ENCODE assay signal across 1 cellular context in the genomic region with DNA sequence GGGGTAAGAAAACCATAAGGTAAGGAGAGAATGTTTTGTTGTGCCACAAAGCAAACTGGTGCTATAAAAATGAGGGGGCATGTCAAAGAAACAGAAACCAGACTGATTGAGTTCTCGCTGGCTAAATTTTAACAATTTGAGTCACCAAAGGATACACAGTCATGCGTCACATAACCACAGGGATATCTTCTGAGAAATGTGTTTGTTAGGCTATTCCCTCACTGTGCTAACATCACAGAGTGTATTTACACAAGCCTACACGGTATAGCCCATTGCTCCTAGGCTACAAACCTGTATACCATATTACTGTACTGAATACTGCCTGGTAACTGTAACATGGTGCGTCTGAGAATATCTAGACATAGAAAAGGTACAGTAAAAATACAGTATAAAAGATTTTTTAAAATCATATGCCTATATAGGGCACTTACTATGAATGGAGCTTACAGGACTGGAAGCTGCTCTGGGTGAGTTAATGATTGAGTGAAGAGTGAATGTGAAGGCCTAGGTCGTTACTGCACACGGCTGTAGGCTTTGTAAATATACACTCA.
TF ChIP-seq lines count a peak whose summit lies in the region.

No MANE protein-coding gene starts in this region.

TF ChIP-seq in HepG2, 621 proteins besides CTCF, POLR2A, EP300 and RAD21 (continued from another document):
- TF ChIP-seq, protein P1, sequence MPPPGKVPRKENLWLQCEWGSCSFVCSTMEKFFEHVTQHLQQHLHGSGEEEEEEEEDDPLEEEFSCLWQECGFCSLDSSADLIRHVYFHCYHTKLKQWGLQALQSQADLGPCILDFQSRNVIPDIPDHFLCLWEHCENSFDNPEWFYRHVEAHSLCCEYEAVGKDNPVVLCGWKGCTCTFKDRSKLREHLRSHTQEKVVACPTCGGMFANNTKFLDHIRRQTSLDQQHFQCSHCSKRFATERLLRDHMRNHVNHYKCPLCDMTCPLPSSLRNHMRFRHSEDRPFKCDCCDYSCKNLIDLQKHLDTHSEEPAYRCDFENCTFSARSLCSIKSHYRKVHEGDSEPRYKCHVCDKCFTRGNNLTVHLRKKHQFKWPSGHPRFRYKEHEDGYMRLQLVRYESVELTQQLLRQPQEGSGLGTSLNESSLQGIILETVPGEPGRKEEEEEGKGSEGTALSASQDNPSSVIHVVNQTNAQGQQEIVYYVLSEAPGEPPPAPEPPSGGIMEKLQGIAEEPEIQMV (CRISPR knock-in tag; IDR thresholded peaks at IDR 0.05; ENCODE audit: low read depth) = no peak
- TF ChIP-seq HNRNPUL1 (IDR thresholded peaks at IDR 0.05; ENCODE audit: low read depth, low read length) (peak; percentile 80; the same call in 1 of the 2 replicates), ZNF652 (CRISPR knock-in tag; IDR thresholded peaks at IDR 0.05; ENCODE audit: borderline replicate concordance, low read depth) (no peak), PPARG (CRISPR knock-in tag; conservative IDR thresholded peaks at IDR 0.05) (peak; percentile 95), CREB1 (IDR thresholded peaks at IDR 0.05) (peak; percentile 90), CREB1 (CRISPR knock-in tag; IDR thresholded peaks at IDR 0.05) (peak; percentile 85), MAF1 (CRISPR knock-in tag; IDR thresholded peaks at IDR 0.05; ENCODE audit: borderline replicate concordance) (no peak), ELF4 (CRISPR knock-in tag; IDR thresholded peaks at IDR 0.05; ENCODE audit: borderline replicate concordance) (0 out of 2 replicates have a peak, but pooled peaks have one; percentile 59), ATF1 (CRISPR knock-in tag; IDR thresholded peaks at IDR 0.05) (peak; percentile 82), SALL1 (CRISPR knock-in tag; IDR thresholded peaks at IDR 0.05) (peak; percentile 72; the same call in 1 of the 2 replicates), ETV5 (CRISPR knock-in tag; IDR thresholded peaks at IDR 0.05; ENCODE audit: borderline replicate concordance) (peak; percentile 17; the same call in 1 of the 2 replicates), ZNF136 (CRISPR knock-in tag; IDR thresholded peaks at IDR 0.05; ENCODE audit: low read depth) (0 out of 2 replicates have a peak, but pooled peaks have one; percentile 52), MIXL1 (CRISPR knock-in tag; IDR thresholded peaks at IDR 0.05) (peak; percentile 78; the same call in 1 of the 2 replicates), RFX1 (IDR thresholded peaks at IDR 0.05) (0 out of 2 replicates have a peak, but pooled peaks have one; percentile 9), WIZ (CRISPR knock-in tag; IDR thresholded peaks at IDR 0.05) (no peak), RBFOX2 (IDR thresholded peaks at IDR 0.05; ENCODE audit: low read depth, low read length) (peak; percentile 38; the same call in 1 of the 2 replicates), ZNF792 (CRISPR knock-in tag; IDR thresholded peaks at IDR 0.05) (peak; percentile 66; the same call in 1 of the 2 replicates), ZNF224 (CRISPR knock-in tag; IDR thresholded peaks at IDR 0.05) (no peak), NR2F6 (IDR thresholded peaks at IDR 0.05) (peak; percentile 62), NR2F6 (CRISPR knock-in tag; IDR thresholded peaks at IDR 0.05) (peak; percentile 31; the same call in 1 of the 2 replicates)
- TF ChIP-seq, protein P2, sequence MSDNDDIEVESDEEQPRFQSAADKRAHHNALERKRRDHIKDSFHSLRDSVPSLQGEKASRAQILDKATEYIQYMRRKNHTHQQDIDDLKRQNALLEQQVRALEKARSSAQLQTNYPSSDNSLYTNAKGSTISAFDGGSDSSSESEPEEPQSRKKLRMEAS (IDR thresholded peaks at IDR 0.05) = peak; percentile 66
- TF ChIP-seq, protein P3, sequence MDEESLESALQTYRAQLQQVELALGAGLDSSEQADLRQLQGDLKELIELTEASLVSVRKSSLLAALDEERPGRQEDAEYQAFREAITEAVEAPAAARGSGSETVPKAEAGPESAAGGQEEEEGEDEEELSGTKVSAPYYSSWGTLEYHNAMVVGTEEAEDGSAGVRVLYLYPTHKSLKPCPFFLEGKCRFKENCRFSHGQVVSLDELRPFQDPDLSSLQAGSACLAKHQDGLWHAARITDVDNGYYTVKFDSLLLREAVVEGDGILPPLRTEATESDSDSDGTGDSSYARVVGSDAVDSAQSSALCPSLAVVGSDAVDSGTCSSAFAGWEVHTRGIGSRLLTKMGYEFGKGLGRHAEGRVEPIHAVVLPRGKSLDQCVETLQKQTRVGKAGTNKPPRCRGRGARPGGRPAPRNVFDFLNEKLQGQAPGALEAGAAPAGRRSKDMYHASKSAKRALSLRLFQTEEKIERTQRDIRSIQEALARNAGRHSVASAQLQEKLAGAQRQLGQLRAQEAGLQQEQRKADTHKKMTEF (CRISPR knock-in tag; IDR thresholded peaks at IDR 0.05) = peak; percentile 77
- TF ChIP-seq, protein P4, sequence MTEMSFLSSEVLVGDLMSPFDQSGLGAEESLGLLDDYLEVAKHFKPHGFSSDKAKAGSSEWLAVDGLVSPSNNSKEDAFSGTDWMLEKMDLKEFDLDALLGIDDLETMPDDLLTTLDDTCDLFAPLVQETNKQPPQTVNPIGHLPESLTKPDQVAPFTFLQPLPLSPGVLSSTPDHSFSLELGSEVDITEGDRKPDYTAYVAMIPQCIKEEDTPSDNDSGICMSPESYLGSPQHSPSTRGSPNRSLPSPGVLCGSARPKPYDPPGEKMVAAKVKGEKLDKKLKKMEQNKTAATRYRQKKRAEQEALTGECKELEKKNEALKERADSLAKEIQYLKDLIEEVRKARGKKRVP (CRISPR knock-in tag; IDR thresholded peaks at IDR 0.05) = peak in 1 of 2 experiments; percentile 21; a peak in 1 of 4 replicates
- TF ChIP-seq, protein P5, sequence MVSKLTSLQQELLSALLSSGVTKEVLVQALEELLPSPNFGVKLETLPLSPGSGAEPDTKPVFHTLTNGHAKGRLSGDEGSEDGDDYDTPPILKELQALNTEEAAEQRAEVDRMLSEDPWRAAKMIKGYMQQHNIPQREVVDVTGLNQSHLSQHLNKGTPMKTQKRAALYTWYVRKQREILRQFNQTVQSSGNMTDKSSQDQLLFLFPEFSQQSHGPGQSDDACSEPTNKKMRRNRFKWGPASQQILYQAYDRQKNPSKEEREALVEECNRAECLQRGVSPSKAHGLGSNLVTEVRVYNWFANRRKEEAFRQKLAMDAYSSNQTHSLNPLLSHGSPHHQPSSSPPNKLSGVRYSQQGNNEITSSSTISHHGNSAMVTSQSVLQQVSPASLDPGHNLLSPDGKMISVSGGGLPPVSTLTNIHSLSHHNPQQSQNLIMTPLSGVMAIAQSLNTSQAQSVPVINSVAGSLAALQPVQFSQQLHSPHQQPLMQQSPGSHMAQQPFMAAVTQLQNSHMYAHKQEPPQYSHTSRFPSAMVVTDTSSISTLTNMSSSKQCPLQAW (CRISPR knock-in tag; IDR thresholded peaks at IDR 0.05) = peak; percentile 94
- TF ChIP-seq, protein P6, sequence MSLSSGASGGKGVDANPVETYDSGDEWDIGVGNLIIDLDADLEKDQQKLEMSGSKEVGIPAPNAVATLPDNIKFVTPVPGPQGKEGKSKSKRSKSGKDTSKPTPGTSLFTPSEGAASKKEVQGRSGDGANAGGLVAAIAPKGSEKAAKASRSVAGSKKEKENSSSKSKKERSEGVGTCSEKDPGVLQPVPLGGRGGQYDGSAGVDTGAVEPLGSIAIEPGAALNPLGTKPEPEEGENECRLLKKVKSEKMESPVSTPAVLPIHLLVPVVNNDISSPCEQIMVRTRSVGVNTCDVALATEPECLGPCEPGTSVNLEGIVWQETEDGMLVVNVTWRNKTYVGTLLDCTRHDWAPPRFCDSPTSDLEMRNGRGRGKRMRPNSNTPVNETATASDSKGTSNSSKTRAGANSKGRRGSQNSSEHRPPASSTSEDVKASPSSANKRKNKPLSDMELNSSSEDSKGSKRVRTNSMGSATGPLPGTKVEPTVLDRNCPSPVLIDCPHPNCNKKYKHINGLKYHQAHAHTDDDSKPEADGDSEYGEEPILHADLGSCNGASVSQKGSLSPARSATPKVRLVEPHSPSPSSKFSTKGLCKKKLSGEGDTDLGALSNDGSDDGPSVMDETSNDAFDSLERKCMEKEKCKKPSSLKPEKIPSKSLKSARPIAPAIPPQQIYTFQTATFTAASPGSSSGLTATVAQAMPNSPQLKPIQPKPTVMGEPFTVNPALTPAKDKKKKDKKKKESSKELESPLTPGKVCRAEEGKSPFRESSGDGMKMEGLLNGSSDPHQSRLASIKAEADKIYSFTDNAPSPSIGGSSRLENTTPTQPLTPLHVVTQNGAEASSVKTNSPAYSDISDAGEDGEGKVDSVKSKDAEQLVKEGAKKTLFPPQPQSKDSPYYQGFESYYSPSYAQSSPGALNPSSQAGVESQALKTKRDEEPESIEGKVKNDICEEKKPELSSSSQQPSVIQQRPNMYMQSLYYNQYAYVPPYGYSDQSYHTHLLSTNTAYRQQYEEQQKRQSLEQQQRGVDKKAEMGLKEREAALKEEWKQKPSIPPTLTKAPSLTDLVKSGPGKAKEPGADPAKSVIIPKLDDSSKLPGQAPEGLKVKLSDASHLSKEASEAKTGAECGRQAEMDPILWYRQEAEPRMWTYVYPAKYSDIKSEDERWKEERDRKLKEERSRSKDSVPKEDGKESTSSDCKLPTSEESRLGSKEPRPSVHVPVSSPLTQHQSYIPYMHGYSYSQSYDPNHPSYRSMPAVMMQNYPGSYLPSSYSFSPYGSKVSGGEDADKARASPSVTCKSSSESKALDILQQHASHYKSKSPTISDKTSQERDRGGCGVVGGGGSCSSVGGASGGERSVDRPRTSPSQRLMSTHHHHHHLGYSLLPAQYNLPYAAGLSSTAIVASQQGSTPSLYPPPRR (CRISPR knock-in tag; IDR thresholded peaks at IDR 0.05; ENCODE audit: borderline replicate concordance) = peak; percentile 82
- TF ChIP-seq, protein P7, sequence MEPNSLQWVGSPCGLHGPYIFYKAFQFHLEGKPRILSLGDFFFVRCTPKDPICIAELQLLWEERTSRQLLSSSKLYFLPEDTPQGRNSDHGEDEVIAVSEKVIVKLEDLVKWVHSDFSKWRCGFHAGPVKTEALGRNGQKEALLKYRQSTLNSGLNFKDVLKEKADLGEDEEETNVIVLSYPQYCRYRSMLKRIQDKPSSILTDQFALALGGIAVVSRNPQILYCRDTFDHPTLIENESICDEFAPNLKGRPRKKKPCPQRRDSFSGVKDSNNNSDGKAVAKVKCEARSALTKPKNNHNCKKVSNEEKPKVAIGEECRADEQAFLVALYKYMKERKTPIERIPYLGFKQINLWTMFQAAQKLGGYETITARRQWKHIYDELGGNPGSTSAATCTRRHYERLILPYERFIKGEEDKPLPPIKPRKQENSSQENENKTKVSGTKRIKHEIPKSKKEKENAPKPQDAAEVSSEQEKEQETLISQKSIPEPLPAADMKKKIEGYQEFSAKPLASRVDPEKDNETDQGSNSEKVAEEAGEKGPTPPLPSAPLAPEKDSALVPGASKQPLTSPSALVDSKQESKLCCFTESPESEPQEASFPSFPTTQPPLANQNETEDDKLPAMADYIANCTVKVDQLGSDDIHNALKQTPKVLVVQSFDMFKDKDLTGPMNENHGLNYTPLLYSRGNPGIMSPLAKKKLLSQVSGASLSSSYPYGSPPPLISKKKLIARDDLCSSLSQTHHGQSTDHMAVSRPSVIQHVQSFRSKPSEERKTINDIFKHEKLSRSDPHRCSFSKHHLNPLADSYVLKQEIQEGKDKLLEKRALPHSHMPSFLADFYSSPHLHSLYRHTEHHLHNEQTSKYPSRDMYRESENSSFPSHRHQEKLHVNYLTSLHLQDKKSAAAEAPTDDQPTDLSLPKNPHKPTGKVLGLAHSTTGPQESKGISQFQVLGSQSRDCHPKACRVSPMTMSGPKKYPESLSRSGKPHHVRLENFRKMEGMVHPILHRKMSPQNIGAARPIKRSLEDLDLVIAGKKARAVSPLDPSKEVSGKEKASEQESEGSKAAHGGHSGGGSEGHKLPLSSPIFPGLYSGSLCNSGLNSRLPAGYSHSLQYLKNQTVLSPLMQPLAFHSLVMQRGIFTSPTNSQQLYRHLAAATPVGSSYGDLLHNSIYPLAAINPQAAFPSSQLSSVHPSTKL (CRISPR knock-in tag; IDR thresholded peaks at IDR 0.05) = peak; percentile 96
